In the genomic region with DNA sequence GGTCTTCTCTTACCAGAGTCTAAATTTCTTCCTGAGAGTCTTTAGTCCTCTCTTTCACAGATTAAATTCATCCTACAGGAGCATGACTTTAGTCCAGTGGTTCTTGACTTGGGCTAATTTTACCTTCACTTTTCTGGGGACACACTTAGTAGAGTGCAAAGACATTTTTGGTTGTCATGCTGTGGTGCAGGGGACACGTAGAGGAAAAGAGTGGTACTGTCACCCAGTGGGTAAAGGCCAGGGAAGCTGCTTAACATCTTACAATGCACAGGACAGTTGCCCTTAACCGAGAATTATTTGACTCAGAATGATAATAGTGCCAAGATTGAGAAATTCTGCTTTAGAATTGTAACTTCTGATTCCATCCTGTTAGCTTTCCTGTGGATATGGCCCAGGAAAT, we compare ENCODE assay signal across 22 cellular contexts.
"Had no signal": no experiment of that assay in that cellular context is flagged by ENCODE, and none has a peak within 500 bp of the region (broad histone marks: within the 10 kb centered on the region; RNA-seq: fewer than 3 reads in every experiment).

No MANE protein-coding gene starts in this region.

- H3K27me3 ChIP-seq: colonic mucosa, suprapubic skin, tibial artery, upper lobe of right lung had no signal

- H3K79me2 ChIP-seq: parathyroid adenoma had no signal

- H3K9me3 ChIP-seq: colonic mucosa, psoas muscle, suprapubic skin, tibial artery, upper lobe of right lung had no signal

- H3K4me1 Mint-ChIP-seq: activated B cell treated with CpG ODN at 0.5 μM for 24 hours; naive B cell; stimulated activated naive B cell treated with anti-CD40 and anti-IgM and Interleukin-4, amounts not matched to agents 10 μg/mL and 1 μg/mL and 100 μg/mL, for 72 hours had no signal

- H3K36me3 ChIP-seq: colonic mucosa, suprapubic skin, tibial artery, upper lobe of right lung had no signal

- H3K36me3 Mint-ChIP-seq: activated naive CD4-positive, alpha-beta T cell treated with anti-CD3 and anti-CD28 coated beads, Interleukin-2, amount 50 U/mL, for 72 hours; naive B cell; stimulated activated naive B cell treated with anti-CD40 and anti-IgM and Interleukin-4, amounts not matched to agents 10 μg/mL and 1 μg/mL and 100 μg/mL, for 72 hours had no signal

- H3K9ac ChIP-seq: parathyroid adenoma had no signal

- H3K27ac Mint-ChIP-seq: activated B cell treated with CpG ODN at 0.5 μM for 24 hours; activated CD8-positive, alpha-beta T cell treated with anti-CD3 and anti-CD28 coated beads for 36 hours; activated naive CD4-positive, alpha-beta T cell treated with anti-CD3 and anti-CD28 coated beads, Interleukin-2, amount 50 U/mL, for 72 hours; activated T-cell treated with anti-CD3 and anti-CD28 coated beads, Interleukin-2, amount 50 U/mL, for 72 hours; stimulated activated naive B cell treated with anti-CD40 and anti-IgM and Interleukin-4, amounts not matched to agents 10 μg/mL and 1 μg/mL and 100 μg/mL, for 72 hours; T-helper 2 cell treated with Interferon-gamma antibody and Interleukin-4, amounts not matched to agents 5 μg/mL and 100 μg/mL, for 36 hours had no signal

- H3K4me1 ChIP-seq: colonic mucosa, parathyroid adenoma, psoas muscle, tibial artery, upper lobe of right lung had no signal

- H3K9me3 Mint-ChIP-seq: activated B cell treated with CpG ODN at 0.5 μM for 24 hours; activated T-cell treated with anti-CD3 and anti-CD28 coated beads, Interleukin-2, amount 50 U/mL, for 72 hours; stimulated activated naive B cell treated with anti-CD40 and anti-IgM and Interleukin-4, amounts not matched to agents 10 μg/mL and 1 μg/mL and 100 μg/mL, for 72 hours had no signal

- H2AFZ ChIP-seq: parathyroid adenoma had no signal

- H3K4me3 ChIP-seq: colonic mucosa, lung, psoas muscle, suprapubic skin, tibial artery, upper lobe of right lung had no signal

- DNase-seq: activated B cell treated with CpG ODN at 0.5 μM for 24 hours; activated CD4-positive, alpha-beta T cell treated with anti-CD3 and anti-CD28 coated beads, Interleukin-2, amount 50 U/mL, for 1 hour; activated CD8-positive, alpha-beta T cell treated with anti-CD3 and anti-CD28 coated beads for 36 hours; activated naive CD4-positive, alpha-beta T cell; activated T-cell treated with anti-CD3 and anti-CD28 coated beads, Interleukin-2, amount 50 U/mL, for 72 hours; colonic mucosa; effector CD8-positive, alpha-beta T cell; kidney glomerular epithelial cell; naive B cell; nucleus accumbens; psoas muscle; stimulated activated CD4-positive, alpha-beta T cell treated with anti-CD3 and anti-CD28 coated beads, Interleukin-15, amount 100 ng/mL, for 24 hours; stimulated activated CD4-positive, alpha-beta T cell treated with anti-CD3 and anti-CD28 coated beads, Interleukin-2, amount 100 ng/mL, for 24 hours; stimulated activated naive B cell treated with anti-CD40 and anti-IgM and Interleukin-4, amounts not matched to agents 10 μg/mL and 1 μg/mL and 100 μg/mL, for 72 hours; tibial artery; upper lobe of right lung had no signal

- H3K27me3 Mint-ChIP-seq: activated B cell treated with CpG ODN at 0.5 μM for 24 hours; activated CD8-positive, alpha-beta T cell treated with anti-CD3 and anti-CD28 coated beads for 36 hours; naive B cell; stimulated activated naive B cell treated with anti-CD40 and anti-IgM and Interleukin-4, amounts not matched to agents 10 μg/mL and 1 μg/mL and 100 μg/mL, for 72 hours had no signal

- H3K27ac ChIP-seq: colonic mucosa, parathyroid adenoma, psoas muscle, suprapubic skin, tibial artery, upper lobe of right lung had no signal

- H3K4me3 Mint-ChIP-seq: activated B cell treated with CpG ODN at 0.5 μM for 24 hours; activated CD8-positive, alpha-beta T cell treated with anti-CD3 and anti-CD28 coated beads for 36 hours; activated T-cell treated with anti-CD3 and anti-CD28 coated beads, Interleukin-2, amount 50 U/mL, for 72 hours; naive B cell; stimulated activated naive B cell treated with anti-CD40 and anti-IgM and Interleukin-4, amounts not matched to agents 10 μg/mL and 1 μg/mL and 100 μg/mL, for 72 hours; T-helper 2 cell treated with Interferon-gamma antibody and Interleukin-4, amounts not matched to agents 5 μg/mL and 100 μg/mL, for 36 hours had no signal

- ATAC-seq: activated CD8-positive, alpha-beta T cell treated with anti-CD3 and anti-CD28 coated beads for 36 hours; activated naive CD4-positive, alpha-beta T cell treated with anti-CD3 and anti-CD28 coated beads, Interleukin-2, amount 50 U/mL, for 72 hours; activated T-cell treated with anti-CD3 and anti-CD28 coated beads, Interleukin-2, amount 50 U/mL, for 72 hours; left lobe of liver; psoas muscle; stimulated activated naive B cell treated with anti-CD40 and anti-IgM and Interleukin-4, amounts not matched to agents 10 μg/mL and 1 μg/mL and 100 μg/mL, for 72 hours; upper lobe of right lung had no signal
